Comparison of ENCODE assay signal across 8 cellular contexts in genomic region chr5:43073597-43074546, GRCh38. TPM values are rescaled to one million over a fixed set of nuclear protein-coding genes. Genes with fewer than 3 reads are reported as not detected.
A peak's percentile ranks its signal among the peaks of the same experiment; 100 is the strongest.
DNase-seq lines count a peak whose midpoint lies in the region; ATAC-seq, FAIRE-seq and TF ChIP-seq lines count a peak whose summit lies in the region.

No MANE protein-coding gene starts in this region.

- DNase-seq in COLO668 (lab: John Stamatoyannopoulos, UW; ENCODE audit: unreplicated experiment) (peak; percentile 43), GM23338 (ENCODE audit: low spot score) (peak; percentile 81), NCI-H345 treated with DMSO at 0.1 percent for 48 hours (lab: John Stamatoyannopoulos, UW; ENCODE audit: unreplicated experiment) (peak; percentile 18), epithelial cell of esophagus (ENCODE audit: low read depth) (peak; percentile 61), small intestine (peak; percentile 52), 8988T (no peak)
- peak; percentile 61 for DNase-seq in activated CD4-positive, alpha-beta T cell treated with anti-CD3 and anti-CD28 coated beads for 48 hours

- H3K9me2 ChIP-seq in GM23338 (ENCODE audit: insufficient read depth) = 0 out of 2 replicates have a peak, but pooled peaks cover 4% of the 10 kb centered on the region

- H3K79me2 ChIP-seq in GM23338 (replicated peaks; ENCODE audit: insufficient read depth) = no peaks in the 10 kb centered on the region

- TF ChIP-seq CTCF in GM23338 (conservative IDR thresholded peaks at IDR 0.05; ENCODE audit: low read depth in 2 of 2) = peak; percentile 86
- TF ChIP-seq CTCF in epithelial cell of esophagus (IDR thresholded peaks at IDR 0.05; ENCODE audit: insufficient read depth, low read depth, low read length, missing control alignments) = peak; percentile 78

- H3K4me2 ChIP-seq in GM23338 = no peak overlapping the region

- H3F3A ChIP-seq in GM23338 (replicated peaks; ENCODE audit: low read depth) = no peaks in the 10 kb centered on the region

- WGBS in small intestine, 3 donors = 92 to 95% (median 95%) methylated on average over 12 of the region's 12 CpGs

- peaks cover 4% of the 10 kb centered on the region; the same call in 1 of the 2 replicates for H3K36me3 ChIP-seq in GM23338 (ENCODE audit: insufficient read depth)
- H3K36me3 ChIP-seq in small intestine (ENCODE audit: control insufficient read depth in 2 of 2, insufficient read depth in 2 of 2, low read length in 2 of 2) = peaks cover 2 to 10% of the 10 kb centered on the region in 2 donors

- H3K4me3 ChIP-seq in GM23338 = no peak overlapping the region
- H3K4me3 ChIP-seq in epithelial cell of esophagus (ENCODE audit: low read length) = no peak overlapping the region
- H3K4me3 ChIP-seq in small intestine (ENCODE audit: low read depth in 1 of 2, low read length in 2 of 2) = no peak overlapping the region

- H3K9me3 ChIP-seq in small intestine (ENCODE audit: control insufficient read depth, low read depth) = no peaks in the 10 kb centered on the region

- H3K27me3 Mint-ChIP-seq in GM23338 (ENCODE audit: insufficient read depth, low read depth, poor library complexity) = peaks cover 9% of the 10 kb centered on the region

- no peaks in the 10 kb centered on the region for H3K27me3 ChIP-seq in GM23338 (ENCODE audit: insufficient read depth)
- H3K27me3 ChIP-seq in small intestine (ENCODE audit: control insufficient read depth in 2 of 2, insufficient read depth in 2 of 2, low read length in 2 of 2) = no peaks in the 10 kb centered on the region

- peaks cover 24% of the 10 kb centered on the region for H3K36me3 Mint-ChIP-seq in GM23338 (ENCODE audit: low read depth)

- ATAC-seq in GM23338 = peak; percentile 62
- ATAC-seq in GM21423 (IDR thresholded peaks at IDR 0.05; ENCODE audit: unreplicated experiment) = no peak

- no peak overlapping the region for H3K27ac Mint-ChIP-seq in GM23338

- no peaks in the 10 kb centered on the region for H4K20me1 ChIP-seq in GM23338 (replicated peaks; ENCODE audit: insufficient read depth)

- H3K4me1 Mint-ChIP-seq in GM23338 = peaks cover 6% of the 10 kb centered on the region; the same call in 1 of the 3 replicates

- FAIRE-seq in small intestine (lab: Jason Lieb, UNC) = no peak

- H2AFZ ChIP-seq in GM23338 = no peak overlapping the region

- H3K9me3 Mint-ChIP-seq in GM23338 = peaks cover 7% of the 10 kb centered on the region; the same call in 1 of the 3 replicates

- H3K4me3 Mint-ChIP-seq in GM23338 = no peak overlapping the region

- H3K4me1 ChIP-seq in GM23338 (ENCODE audit: insufficient read depth) = 0 out of 2 replicates have a peak, but pooled peaks cover 3% of the 10 kb centered on the region
- peaks cover 0 to 6% of the 10 kb centered on the region in 2 donors for H3K4me1 ChIP-seq in small intestine (ENCODE audit: control insufficient read depth in 2 of 2, insufficient read depth in 1 of 2, low read depth in 1 of 2, low read length in 1 of 2)

- H3K27ac ChIP-seq in GM23338 (ENCODE audit: low read depth) = no peak overlapping the region
- no peak overlapping the region for H3K27ac ChIP-seq in small intestine (ENCODE audit: low read depth in 1 of 2, low read length in 1 of 2)

TF ChIP-seq in GM23338, 12 proteins besides CTCF, POLR2A, EP300 and RAD21:
- 0 out of 2 replicates have a peak, but pooled peaks have one; percentile 19 for TF ChIP-seq ZNF462 (CRISPR knock-in tag; IDR thresholded peaks at IDR 0.05)
- TF ChIP-seq POLR2AphosphoS5 (IDR thresholded peaks at IDR 0.05; ENCODE audit: low read depth) = no peak

RNA-seq across cellular contexts. Expression of gene ANXA2R, which starts 33.8 kb away (rescaled TPM):
- 0.21 TPM in 1 of 2 replicates, not detected in the other for total RNA-seq in GM23338 (2014; rRNA removed; shearing (Covaris generic))
- polyA plus RNA-seq in GM23338 (2016; fragmentation: Nextera tagmentation; extraction: Ambion mirVana) (not detected in 2 replicates), small intestine (1 to 10 TPM in 2 of 3 donors, under 1 TPM in 1; 0.67 to 5.1 (median 4.1) TPM)

RNA-seq across cellular contexts. Expression of gene ZNF131, which starts 46.8 kb away (rescaled TPM):
- total RNA-seq in GM23338 (2014; rRNA removed; shearing (Covaris generic)) = 38.0 and 42.6 TPM in 2 replicates
- polyA plus RNA-seq in GM23338 (2016; fragmentation: Nextera tagmentation; extraction: Ambion mirVana) (64.2 and 66.9 TPM in 2 replicates), small intestine (10 to 100 TPM; 17.6 to 23.5 (median 19.9) TPM)
